In the genomic region with DNA sequence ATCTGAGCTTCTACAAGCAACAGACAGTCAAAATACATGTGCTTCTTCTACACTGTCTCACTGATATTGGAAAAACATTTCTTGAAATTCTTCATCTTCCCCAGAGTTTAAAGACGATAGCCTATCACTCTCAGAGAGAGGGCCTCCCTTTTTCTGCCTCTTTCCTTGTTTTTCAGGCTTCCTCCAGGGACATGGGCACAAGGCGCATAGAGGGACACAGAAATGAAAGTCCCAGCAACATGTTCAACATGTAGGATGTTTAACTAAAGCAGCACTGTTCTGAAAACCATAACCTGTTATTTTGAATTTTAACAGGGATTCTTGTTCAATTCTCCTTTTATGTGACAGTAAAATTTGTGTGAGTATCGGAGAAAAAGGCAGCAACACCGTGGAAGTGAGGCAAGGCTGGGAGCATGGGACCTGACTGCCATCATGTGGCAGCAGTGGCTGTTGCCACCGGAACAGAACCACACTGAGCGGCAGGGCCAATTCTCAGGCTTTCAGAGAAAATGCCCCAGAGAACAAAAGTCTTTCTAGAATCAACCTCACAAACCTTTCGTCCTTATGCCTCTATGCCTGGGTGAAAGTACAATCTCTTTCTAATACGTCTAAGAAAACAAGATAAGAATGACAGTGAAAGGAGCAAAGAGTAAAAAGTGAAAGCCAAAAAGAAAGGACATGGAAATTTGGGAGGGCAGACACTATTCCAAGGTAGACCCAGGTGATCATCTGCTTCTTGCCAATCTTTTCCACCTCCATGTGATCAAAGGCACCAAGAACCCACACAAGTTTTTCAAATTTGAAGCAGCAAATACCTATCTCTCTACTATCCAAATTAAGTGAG, we compare ENCODE assay signal across 7 cellular contexts. TPM values are rescaled to one million over a fixed set of nuclear protein-coding genes. Genes with fewer than 3 reads are reported as not detected.
DNase-seq lines count a peak whose midpoint lies in the region; ATAC-seq and TF ChIP-seq lines count a peak whose summit lies in the region.

No MANE protein-coding gene starts in this region.

- H3F3A ChIP-seq in PC-3 (ENCODE audit: low read length, unreplicated experiment) = no peaks in the 10 kb centered on the region

- no peak overlapping the region for H2AFZ ChIP-seq in PC-3 (ENCODE audit: low read length)

- TF ChIP-seq CTCF in PC-3 (conservative IDR thresholded peaks at IDR 0.05; ENCODE audit: low read depth, low read length) = peak; percentile 80
- peak; percentile 31 to 51 (median 43) for TF ChIP-seq CTCF in vagina (IDR thresholded peaks at IDR 0.05)

- H3K9ac ChIP-seq in PC-3 (ENCODE audit: low read length) (no peak overlapping the region), duodenal mucosa (ENCODE audit: low read depth in 1 of 2, low read length in 2 of 2) (no peak overlapping the region)

- intact Hi-C loops in PC-3 (cut with micrococcal nuclease) (loop anchor here (2.0 to 10.0 kb wide), 2 partner anchors 286 to 610 kb away; a partner anchor contains a TSS), vagina (cut with DNase I) (loop anchor here (10.0 kb wide), 1 partner anchor 1486 kb away; no protein-coding TSS in a partner anchor)

- peak; percentile 32 for DNase-seq in EL
- peak; percentile 48 to 65 for DNase-seq in HAP-1 (ENCODE audit: low spot score in 2 of 2)
- peak; percentile 39 for DNase-seq in PC-3
- DNase-seq in lung microvascular endothelial cell (ENCODE audit: low read depth in 2 of 2) = peak; percentile 69 to 72
- no peak for DNase-seq in vagina (ENCODE audit: extremely low spot score in 2 of 2)

- H3K4me1 ChIP-seq in HAP-1 = peaks cover 5% of the 10 kb centered on the region
- H3K4me1 ChIP-seq in PC-3 (ENCODE audit: insufficient read depth, low read length) = no peaks in the 10 kb centered on the region
- H3K4me1 ChIP-seq in duodenal mucosa (ENCODE audit: control insufficient read depth in 1 of 2, insufficient read depth in 2 of 2, low read length in 2 of 2) = peaks cover 17 to 30% of the 10 kb centered on the region in 2 donors
- H3K4me1 ChIP-seq in vagina = peaks cover 30% of the 10 kb centered on the region

- peak; percentile 70 for ATAC-seq in PC-3
- no peak for ATAC-seq in HG03039 (IDR thresholded peaks at IDR 0.05; ENCODE audit: unreplicated experiment)

- H3K27ac ChIP-seq in PC-3 (ENCODE audit: low read length) (no peak overlapping the region), duodenal mucosa (ENCODE audit: low read depth, low read length) (no peak overlapping the region), vagina (no peak overlapping the region)

- CTCF ChIA-PET in PC-3 (lab: Charles Lee) = no interaction called here

- H3K79me2 ChIP-seq in PC-3 (ENCODE audit: low read length) = no peaks in the 10 kb centered on the region

- BruUV-seq in PC-3 (replicated peaks; lab: Mats Ljungman, UMichigan) = no TSS peak

- H3K27me3 ChIP-seq in HAP-1 (ENCODE audit: low read depth) = no peaks in the 10 kb centered on the region
- H3K27me3 ChIP-seq in PC-3 (ENCODE audit: low read length) = no peaks in the 10 kb centered on the region
- H3K27me3 ChIP-seq in duodenal mucosa (ENCODE audit: control insufficient read depth in 1 of 2, insufficient read depth in 2 of 2, low read length in 2 of 2) = no peaks in the 10 kb centered on the region
- no peaks in the 10 kb centered on the region for H3K27me3 ChIP-seq in vagina

- in situ Hi-C loops in HAP-1 (cut with MboI; ENCODE audit: low sequenced_read_pairs) = loop anchor here (10.0 to 25.0 kb wide), 2 partner anchors 606 to 1354 kb away; a partner anchor contains a TSS

- POLR2A ChIA-PET in PC-3 (lab: Charles Lee; ENCODE audit: unreplicated experiment) = no interaction called here

- H3K9me3 ChIP-seq in HAP-1 (no peaks in the 10 kb centered on the region), PC-3 (ENCODE audit: low read length) (no peaks in the 10 kb centered on the region), duodenal mucosa (ENCODE audit: control insufficient read depth in 1 of 2, low read length in 2 of 2) (no peaks in the 10 kb centered on the region), vagina (no peaks in the 10 kb centered on the region)

- H3K36me3 ChIP-seq in HAP-1 (replicated peaks) = no peaks in the 10 kb centered on the region
- 0 out of 2 replicates have a peak, but pooled peaks cover 5% of the 10 kb centered on the region for H3K36me3 ChIP-seq in PC-3 (ENCODE audit: low read depth, low read length)
- H3K36me3 ChIP-seq in duodenal mucosa (ENCODE audit: control insufficient read depth in 1 of 2, insufficient read depth in 2 of 2, low read length in 2 of 2) = no peaks in the 10 kb centered on the region
- no peaks in the 10 kb centered on the region for H3K36me3 ChIP-seq in vagina

- H3K4me2 ChIP-seq in PC-3 (ENCODE audit: low read length) = no peak overlapping the region

- no peaks in the 10 kb centered on the region for H4K20me1 ChIP-seq in PC-3 (ENCODE audit: low read length)

- H3K9me2 ChIP-seq in PC-3 (replicated peaks; ENCODE audit: low read length) = no peaks in the 10 kb centered on the region

- TF ChIP-seq POLR2A in vagina (IDR thresholded peaks at IDR 0.05) = no peak

- no peak overlapping the region for H3K4me3 ChIP-seq in HAP-1
- no peak overlapping the region for H3K4me3 ChIP-seq in PC-3 (ENCODE audit: low read length)
- peak overlapping the region; percentile 46 to 57 for H3K4me3 ChIP-seq in duodenal mucosa (ENCODE audit: low read depth in 1 of 2, low read length in 2 of 2)
- H3K4me3 ChIP-seq in vagina = peak overlapping the region in 1 of 2 donors; percentile 20

RNA-seq across cellular contexts. Expression of a gene that starts 54.5 kb away (rescaled TPM):
- 17.3 and 34.6 TPM in 2 replicates for total RNA-seq in PC-3 (2014; rRNA removed)
- 0.20 and 2.8 TPM in 2 replicates for total RNA-seq in lung microvascular endothelial cell
- 29.2 TPM for total RNA-seq in vagina

Comparison
In these comparisons a context has a peak if more than half of its experiments do, and no peak if none do; other contexts are left out.
1. DNase-seq: peak in EL (single experiment), HAP-1 (2 of 2), PC-3 (single experiment) and lung microvascular endothelial cell (2 of 2); none in vagina (0 of 2).
2. H3K4me3 ChIP-seq: peak in duodenal mucosa (2 of 2); none in HAP-1 (single experiment) and PC-3 (single experiment).